In the genomic region with DNA sequence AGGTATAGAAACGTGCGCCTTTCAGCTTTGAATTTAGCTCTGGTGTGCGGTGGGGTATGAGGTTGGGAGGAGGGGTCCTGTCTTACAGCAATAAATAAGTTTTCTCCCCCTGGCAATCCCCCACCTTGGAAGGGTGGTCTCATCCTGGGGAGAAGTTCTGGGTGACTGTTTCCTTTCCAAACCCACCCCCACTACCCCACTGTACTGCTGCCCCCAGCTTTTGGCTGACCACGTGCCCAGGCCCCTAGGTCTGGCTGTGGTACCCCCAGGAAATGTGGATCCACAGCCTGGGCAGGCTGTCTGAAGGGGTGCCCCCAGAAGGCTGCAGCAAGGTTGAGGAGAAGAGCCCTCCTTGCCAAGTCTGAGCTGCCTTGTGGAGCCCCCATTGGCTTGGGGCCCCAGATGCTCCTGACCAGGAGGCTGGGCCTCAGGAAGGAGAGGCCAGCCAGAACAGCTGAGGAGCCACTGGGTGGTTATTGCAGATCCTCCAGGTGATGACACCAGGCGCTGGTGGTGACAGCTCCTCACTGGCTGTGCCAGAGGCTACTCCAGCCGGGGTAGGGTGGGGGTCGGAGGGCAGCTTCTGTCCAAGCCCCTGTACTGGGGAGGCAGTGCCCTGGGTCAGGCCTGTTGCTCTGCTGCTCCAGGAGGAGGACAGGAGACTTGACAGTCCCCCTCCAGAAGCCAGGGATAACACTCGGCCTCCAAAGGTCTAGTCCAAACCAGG, we compare ENCODE assay signal across 1 cellular context.
TF ChIP-seq lines count a peak whose summit lies in the region.

No MANE protein-coding gene starts in this region.

TF ChIP-seq in HepG2, 621 proteins besides CTCF, POLR2A, EP300 and RAD21:
- no peak for TF ChIP-seq TRIM24 (CRISPR knock-in tag; IDR thresholded peaks at IDR 0.05)
- TF ChIP-seq GTF2F1 (IDR thresholded peaks at IDR 0.05; ENCODE audit: low read length) = no peak
- TF ChIP-seq ZSCAN12 (CRISPR knock-in tag; IDR thresholded peaks at IDR 0.05) = no peak
- no peak for TF ChIP-seq ZNF138 (CRISPR knock-in tag; IDR thresholded peaks at IDR 0.05; ENCODE audit: low read depth)
- TF ChIP-seq RFX1 (IDR thresholded peaks at IDR 0.05) = no peak
- TF ChIP-seq NR2F2 (IDR thresholded peaks at IDR 0.05; ENCODE audit: borderline replicate concordance, low read depth) = no peak
- no peak for TF ChIP-seq ATF7-NPFF (CRISPR knock-in tag; IDR thresholded peaks at IDR 0.05; ENCODE audit: low read depth)
- TF ChIP-seq ZNF446 (CRISPR knock-in tag; IDR thresholded peaks at IDR 0.05) = 0 out of 2 replicates have a peak, but pooled peaks have one; percentile 20
TF ChIP-seq in HepG2: peak in this region for 1.
